ENCODE assay signal across 20 cellular contexts in the genomic region with DNA sequence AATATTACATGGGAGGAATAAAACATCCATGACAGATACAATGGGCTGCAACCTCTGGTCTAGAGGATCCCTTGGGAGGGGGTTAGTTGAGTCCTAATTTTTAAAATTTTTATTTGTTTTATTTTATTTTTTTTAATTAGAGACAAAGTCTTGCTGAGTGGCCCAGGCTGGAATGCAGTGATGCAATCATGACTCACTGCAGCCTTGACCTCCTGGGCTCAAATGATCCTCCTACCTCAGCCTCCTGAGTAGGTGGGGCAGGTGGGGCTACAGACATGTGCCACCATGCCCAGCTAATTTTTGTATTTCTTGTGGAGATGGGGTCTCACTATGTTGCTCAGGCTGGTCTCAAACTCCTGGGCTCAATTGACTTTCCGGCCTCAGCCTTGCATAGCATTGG. TPM values are rescaled to one million over a fixed set of nuclear protein-coding genes. Genes with fewer than 3 reads are reported as not detected.
A peak's percentile ranks its signal among the peaks of the same experiment; 100 is the strongest.
DNase-seq lines count a peak whose midpoint lies in the region; FAIRE-seq and TF ChIP-seq lines count a peak whose summit lies in the region.
"Had no signal": no experiment of that assay in that cellular context is flagged by ENCODE, and none has a peak within 500 bp of the region (broad histone marks: within the 10 kb centered on the region; RNA-seq: fewer than 3 reads in every experiment).

No MANE protein-coding gene starts in this region.

- no peaks in the 10 kb centered on the region for H3K9me3 ChIP-seq in astrocyte (ENCODE audit: insufficient read depth, low read depth, low read length)
- H3K9me3 ChIP-seq: upper lobe of left lung had no signal

- no peaks in the 10 kb centered on the region for H3K36me3 ChIP-seq in astrocyte (ENCODE audit: insufficient read depth, low read length)
- H3K36me3 ChIP-seq: upper lobe of left lung had no signal

- H4K20me1 ChIP-seq in astrocyte (ENCODE audit: insufficient read depth, low read length): no peaks in the 10 kb centered on the region

- H3K27me3 ChIP-seq in astrocyte (ENCODE audit: insufficient read depth, low read length): no peaks in the 10 kb centered on the region
- H3K27me3 ChIP-seq: upper lobe of left lung had no signal

- H3K9me3 Mint-ChIP-seq in astrocyte (ENCODE audit: unreplicated experiment): no peaks in the 10 kb centered on the region
- H3K9me3 Mint-ChIP-seq: activated naive CD8-positive, alpha-beta T cell treated with anti-CD3 and anti-CD28 coated beads for 36 hours; brain; stimulated activated naive CD8-positive, alpha-beta T cell treated with anti-CD3 and anti-CD28 coated beads, Interleukin-15, Interleukin-2, amounts not matched to agents 100 ng/mL and 50 ng/mL, for 24 hours had no signal

- H3K27me3 Mint-ChIP-seq in astrocyte (ENCODE audit: low read depth, unreplicated experiment): no peaks in the 10 kb centered on the region
- H3K27me3 Mint-ChIP-seq: activated naive CD8-positive, alpha-beta T cell treated with anti-CD3 and anti-CD28 coated beads for 36 hours; stimulated activated naive CD8-positive, alpha-beta T cell treated with anti-CD3 and anti-CD28 coated beads, Interleukin-15, Interleukin-2, amounts not matched to agents 100 ng/mL and 50 ng/mL, for 24 hours had no signal

- peaks cover 6% of the 10 kb centered on the region for H3K4me1 ChIP-seq in astrocyte (ENCODE audit: insufficient read depth, low read length)
- H3K4me1 ChIP-seq: upper lobe of left lung had no signal

- no peaks in the 10 kb centered on the region for H3K79me2 ChIP-seq in astrocyte (ENCODE audit: insufficient read depth, low read length)

- FAIRE-seq in astrocyte (lab: Jason Lieb, UNC): no peak
- FAIRE-seq: A204.1, GM12892, small intestine had no signal

- H3K4me1 Mint-ChIP-seq in astrocyte (ENCODE audit: low read depth, unreplicated experiment): peaks cover 10% of the 10 kb centered on the region

- H2AFZ ChIP-seq in astrocyte (ENCODE audit: low read depth, low read length): no peak overlapping the region

- DNase-seq in A172 (ENCODE audit: low spot score) (peak; percentile 31), HT1080 (ENCODE audit: low read depth) (peak; percentile 69), astrocyte (ENCODE audit: low read depth) (peak; percentile 47), fibroblast of villous mesenchyme (ENCODE audit: low read depth) (peak; percentile 24), hippocampal formation (lab: John Stamatoyannopoulos, UW) (no peak), HuH-7 (ENCODE audit: low spot score) (no peak), DMS153 treated with DMSO at 0.1 percent for 48 hours (lab: John Stamatoyannopoulos, UW; ENCODE audit: unreplicated experiment) (no peak), caudate nucleus (lab: John Stamatoyannopoulos, UW) (no peak)
- DNase-seq: activated naive CD8-positive, alpha-beta T cell treated with anti-CD3 and anti-CD28 coated beads for 36 hours; erythroblast; glutamatergic neuron; NCI-H146; small intestine; stimulated activated CD4-positive, alpha-beta T cell treated with anti-CD3 and anti-CD28 coated beads, Interleukin-2, amount 100 ng/mL, for 48 hours; upper lobe of left lung had no signal

- no peak overlapping the region for H3K4me2 ChIP-seq in astrocyte (ENCODE audit: low read length)

- H3K4me3 Mint-ChIP-seq in astrocyte (ENCODE audit: unreplicated experiment): no peak overlapping the region
- H3K4me3 Mint-ChIP-seq: activated naive CD8-positive, alpha-beta T cell treated with anti-CD3 and anti-CD28 coated beads for 36 hours; brain; stimulated activated naive CD8-positive, alpha-beta T cell treated with anti-CD3 and anti-CD28 coated beads, Interleukin-15, Interleukin-2, amounts not matched to agents 100 ng/mL and 50 ng/mL, for 24 hours had no signal

- no peak overlapping the region for H3K27ac Mint-ChIP-seq in astrocyte (ENCODE audit: unreplicated experiment)
- H3K27ac Mint-ChIP-seq: activated naive CD8-positive, alpha-beta T cell treated with anti-CD3 and anti-CD28 coated beads for 36 hours; stimulated activated naive CD8-positive, alpha-beta T cell treated with anti-CD3 and anti-CD28 coated beads, Interleukin-15, Interleukin-2, amounts not matched to agents 100 ng/mL and 50 ng/mL, for 24 hours had no signal

- no peak overlapping the region for H3K9ac ChIP-seq in astrocyte (ENCODE audit: low read length)

- peaks cover 2% of the 10 kb centered on the region for H3K36me3 Mint-ChIP-seq in astrocyte (ENCODE audit: low read depth, unreplicated experiment)

- no peak overlapping the region for H3K4me3 ChIP-seq in astrocyte (ENCODE audit: insufficient read depth, low read depth, low read length)
- H3K4me3 ChIP-seq in fibroblast of villous mesenchyme (ENCODE audit: low read depth, low read length): no peak overlapping the region
- H3K4me3 ChIP-seq: upper lobe of left lung had no signal

- TF ChIP-seq CTCF in astrocyte (IDR thresholded peaks at IDR 0.05; ENCODE audit: insufficient read depth, low read depth, low read length) (no peak), fibroblast of villous mesenchyme (IDR thresholded peaks at IDR 0.05; ENCODE audit: insufficient read depth, low read depth, low read length) (no peak)

- H3K27ac ChIP-seq in astrocyte (ENCODE audit: low read depth, low read length): no peak overlapping the region
- H3K27ac ChIP-seq in caudate nucleus (ENCODE audit: low read depth, low read length): no peak overlapping the region
- H3K27ac ChIP-seq: C4-2B, upper lobe of left lung had no signal

RNA-seq across cellular contexts. Expression of a gene that starts 43.1 kb away (rescaled TPM):
- total RNA-seq in A172 (2014; rRNA removed; shearing (Covaris generic)): 10.9 and 12.3 TPM in 2 replicates
- 11.7 and 13.0 TPM in 2 replicates for total RNA-seq in HT1080 (2014; rRNA removed; shearing (Covaris generic))
- polyA plus RNA-seq in HT1080 (2015; cell fraction: cytosol; rRNA removed): 14.4 and 15.9 TPM in 2 replicates
- 5.9 TPM in 2 replicates for polyA plus RNA-seq in HT1080 (2015; cell fraction: nucleus; rRNA removed)
- total RNA-seq in astrocyte (6.8 and 7.1 TPM in 2 replicates), fibroblast of villous mesenchyme (7.1 and 8.2 TPM in 2 replicates)

Comparison
In these comparisons a context has a peak if more than half of its experiments do, and no peak if none do; other contexts are left out.
1. DNase-seq: peak in A172 (single experiment), HT1080 (single experiment), astrocyte (single experiment) and fibroblast of villous mesenchyme (single experiment); none in hippocampal formation (0 of 2), HuH-7 (single experiment), DMS153 treated with DMSO at 0.1 percent for 48 hours (single experiment) and caudate nucleus (0 of 61).